28 cellular contexts compared by ENCODE assay signal in the genomic region with DNA sequence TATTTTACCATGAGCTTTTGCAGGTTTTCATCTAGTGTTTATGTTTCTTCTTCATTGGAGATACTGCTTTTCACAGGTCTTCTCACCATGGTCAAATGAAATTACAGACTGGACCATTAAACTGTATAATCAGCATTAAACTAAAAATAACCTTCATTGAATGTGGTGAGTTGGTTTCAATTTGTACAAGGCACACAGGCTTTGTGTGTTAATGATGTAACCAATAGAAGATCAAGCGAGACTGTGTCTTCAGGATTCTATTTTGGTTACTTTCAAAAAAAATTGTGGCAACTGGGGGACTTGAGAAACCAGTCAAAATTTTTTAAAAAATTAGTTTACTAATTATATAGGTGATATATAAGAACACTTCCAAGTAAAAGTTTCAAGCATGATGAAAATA. TPM values are rescaled to one million over a fixed set of nuclear protein-coding genes. Genes with fewer than 3 reads are reported as not detected.
"Had no signal": no experiment of that assay in that cellular context is flagged by ENCODE, and none has a peak within 500 bp of the region (broad histone marks: within the 10 kb centered on the region; RNA-seq: fewer than 3 reads in every experiment).

No MANE protein-coding gene starts in this region.

- ATAC-seq: left ventricle myocardium superior; lower lobe of right lung; naive thymus-derived CD8-positive, alpha-beta T cell; stimulated activated memory B cell treated with anti-CD40 and anti-IgM and Interleukin-4, amounts not matched to agents 10 μg/mL and 1 μg/mL and 100 μg/mL, for 72 hours had no signal

- H3K9me3 ChIP-seq: lower lobe of right lung, prostate gland had no signal

- H3K4me3 ChIP-seq: coronary artery, esophagus squamous epithelium, lower lobe of right lung, prostate gland, right atrium auricular region, sigmoid colon, thoracic aorta, tibial nerve, upper lobe of left lung had no signal

- DNase-seq: dermis blood vessel endothelial cell; effector memory CD4-positive, alpha-beta T cell; erythroblast; esophagus squamous epithelium; foreskin melanocyte; hypothalamus; immature natural killer cell; left ventricle myocardium superior; lower lobe of right lung; naive thymus-derived CD8-positive, alpha-beta T cell; nephron progenitor cell; nucleus accumbens; sigmoid colon; stimulated activated CD4-positive, alpha-beta T cell treated with anti-CD3 and anti-CD28 coated beads, Interleukin-2, amount 100 ng/mL, for 24 hours; stimulated activated CD4-positive, alpha-beta T cell treated with anti-CD3 and anti-CD28 coated beads, Interleukin-4, amount 100 ng/mL, for 4 hours; upper lobe of left lung had no signal

- H3K27ac ChIP-seq: coronary artery, esophagus squamous epithelium, lower lobe of right lung, prostate gland, right atrium auricular region, sigmoid colon, thoracic aorta, tibial nerve, upper lobe of left lung had no signal

- FAIRE-seq: endometrium, keratinocyte, urothelium cell line had no signal

- H3K27me3 ChIP-seq: esophagus squamous epithelium, right atrium auricular region, sigmoid colon, tibial nerve, upper lobe of left lung had no signal

- H3K4me1 ChIP-seq: lower lobe of right lung, prostate gland, right atrium auricular region, tibial nerve had no signal

- H3K36me3 ChIP-seq: esophagus squamous epithelium, lower lobe of right lung, prostate gland, right atrium auricular region, sigmoid colon, thoracic aorta, tibial nerve, upper lobe of left lung had no signal

RNA-seq across cellular contexts. Expression of a gene that starts 54.3 kb away (rescaled TPM):
- total RNA-seq: dermis blood vessel endothelial cell, left ventricle myocardium superior, mesenteric fat pad, myocyte, osteocyte, sigmoid colon had no signal
